23 cellular contexts compared by ENCODE assay signal in genomic region chr9:762217-762616, GRCh38.
"Had no signal": no experiment of that assay in that cellular context is flagged by ENCODE, and none has a peak within 500 bp of the region (broad histone marks: within the 10 kb centered on the region; RNA-seq: fewer than 3 reads in every experiment).

No MANE protein-coding gene starts in this region.

- H3K36me3 Mint-ChIP-seq: stimulated activated naive B cell treated with anti-CD40 and anti-IgM and Interleukin-4, amounts not matched to agents 10 μg/mL and 1 μg/mL and 100 μg/mL, for 72 hours had no signal

- H3K79me2 ChIP-seq: hepatocyte had no signal

- H3K9me3 ChIP-seq: psoas muscle, suprapubic skin, tibial artery, upper lobe of right lung had no signal

- H3K4me1 Mint-ChIP-seq: stimulated activated naive B cell treated with anti-CD40 and anti-IgM and Interleukin-4, amounts not matched to agents 10 μg/mL and 1 μg/mL and 100 μg/mL, for 72 hours had no signal

- H3K36me3 ChIP-seq: suprapubic skin, tibial artery, upper lobe of right lung had no signal

- DNase-seq: effector CD4-positive, alpha-beta T cell; endodermal cell; erythroblast; foreskin melanocyte; head of caudate nucleus; kidney; left colon; left ventricle myocardium superior; mesenchymal stem cell; midbrain; nephron progenitor cell; psoas muscle; retina; stimulated activated CD4-positive, alpha-beta T cell treated with anti-CD3 and anti-CD28 coated beads, Interleukin-2, amount 100 ng/mL, for 24 hours; stimulated activated CD4-positive, alpha-beta T cell treated with anti-CD3 and anti-CD28 coated beads, Interleukin-4, amount 100 ng/mL, for 4 hours; stimulated activated naive B cell treated with anti-CD40 and anti-IgM and Interleukin-4, amounts not matched to agents 10 μg/mL and 1 μg/mL and 100 μg/mL, for 72 hours; tibial artery; upper lobe of right lung had no signal

- H2AFZ ChIP-seq: hepatocyte had no signal

- H3K4me3 Mint-ChIP-seq: endodermal cell; nephron progenitor cell; stimulated activated naive B cell treated with anti-CD40 and anti-IgM and Interleukin-4, amounts not matched to agents 10 μg/mL and 1 μg/mL and 100 μg/mL, for 72 hours had no signal

- H3K9me3 Mint-ChIP-seq: stimulated activated naive B cell treated with anti-CD40 and anti-IgM and Interleukin-4, amounts not matched to agents 10 μg/mL and 1 μg/mL and 100 μg/mL, for 72 hours had no signal

- ATAC-seq: left colon; psoas muscle; stimulated activated naive B cell treated with anti-CD40 and anti-IgM and Interleukin-4, amounts not matched to agents 10 μg/mL and 1 μg/mL and 100 μg/mL, for 72 hours had no signal

- H3K4me2 ChIP-seq: hepatocyte had no signal

- H3K27me3 ChIP-seq: hepatocyte, tibial artery had no signal

- H3K27ac ChIP-seq: hepatocyte, psoas muscle, skin epidermis, suprapubic skin, upper lobe of right lung had no signal

- H3K27ac Mint-ChIP-seq: endodermal cell; nephron progenitor cell; stimulated activated naive B cell treated with anti-CD40 and anti-IgM and Interleukin-4, amounts not matched to agents 10 μg/mL and 1 μg/mL and 100 μg/mL, for 72 hours had no signal

- H3K4me3 ChIP-seq: coronary artery, hepatocyte, lung, psoas muscle, skin epidermis, suprapubic skin, tibial artery, upper lobe of right lung had no signal
